In the genomic region with DNA sequence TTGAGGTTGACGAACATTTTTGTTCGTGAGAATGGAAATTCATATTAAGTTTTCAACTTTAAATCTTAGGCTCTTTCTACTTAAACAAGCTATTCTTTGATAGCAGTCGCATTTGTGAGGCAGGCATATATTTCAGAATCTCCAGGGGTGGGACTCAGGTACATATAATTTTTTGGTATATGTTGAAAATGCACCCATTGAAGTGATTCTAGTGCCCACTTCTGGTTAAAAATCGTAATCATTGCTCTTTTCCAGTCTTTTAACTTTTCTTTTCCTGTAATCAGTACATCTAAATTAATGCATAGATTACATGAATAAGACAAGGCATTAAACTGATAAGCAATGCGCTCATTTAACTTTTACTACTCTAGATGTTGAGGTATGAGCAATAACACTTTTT, we compare ENCODE assay signal across 2 cellular contexts.
TF ChIP-seq lines count a peak whose summit lies in the region.

No MANE protein-coding gene starts in this region.

TF ChIP-seq in HepG2, 621 proteins besides CTCF, POLR2A, EP300 and RAD21:
- TF ChIP-seq, protein P1, sequence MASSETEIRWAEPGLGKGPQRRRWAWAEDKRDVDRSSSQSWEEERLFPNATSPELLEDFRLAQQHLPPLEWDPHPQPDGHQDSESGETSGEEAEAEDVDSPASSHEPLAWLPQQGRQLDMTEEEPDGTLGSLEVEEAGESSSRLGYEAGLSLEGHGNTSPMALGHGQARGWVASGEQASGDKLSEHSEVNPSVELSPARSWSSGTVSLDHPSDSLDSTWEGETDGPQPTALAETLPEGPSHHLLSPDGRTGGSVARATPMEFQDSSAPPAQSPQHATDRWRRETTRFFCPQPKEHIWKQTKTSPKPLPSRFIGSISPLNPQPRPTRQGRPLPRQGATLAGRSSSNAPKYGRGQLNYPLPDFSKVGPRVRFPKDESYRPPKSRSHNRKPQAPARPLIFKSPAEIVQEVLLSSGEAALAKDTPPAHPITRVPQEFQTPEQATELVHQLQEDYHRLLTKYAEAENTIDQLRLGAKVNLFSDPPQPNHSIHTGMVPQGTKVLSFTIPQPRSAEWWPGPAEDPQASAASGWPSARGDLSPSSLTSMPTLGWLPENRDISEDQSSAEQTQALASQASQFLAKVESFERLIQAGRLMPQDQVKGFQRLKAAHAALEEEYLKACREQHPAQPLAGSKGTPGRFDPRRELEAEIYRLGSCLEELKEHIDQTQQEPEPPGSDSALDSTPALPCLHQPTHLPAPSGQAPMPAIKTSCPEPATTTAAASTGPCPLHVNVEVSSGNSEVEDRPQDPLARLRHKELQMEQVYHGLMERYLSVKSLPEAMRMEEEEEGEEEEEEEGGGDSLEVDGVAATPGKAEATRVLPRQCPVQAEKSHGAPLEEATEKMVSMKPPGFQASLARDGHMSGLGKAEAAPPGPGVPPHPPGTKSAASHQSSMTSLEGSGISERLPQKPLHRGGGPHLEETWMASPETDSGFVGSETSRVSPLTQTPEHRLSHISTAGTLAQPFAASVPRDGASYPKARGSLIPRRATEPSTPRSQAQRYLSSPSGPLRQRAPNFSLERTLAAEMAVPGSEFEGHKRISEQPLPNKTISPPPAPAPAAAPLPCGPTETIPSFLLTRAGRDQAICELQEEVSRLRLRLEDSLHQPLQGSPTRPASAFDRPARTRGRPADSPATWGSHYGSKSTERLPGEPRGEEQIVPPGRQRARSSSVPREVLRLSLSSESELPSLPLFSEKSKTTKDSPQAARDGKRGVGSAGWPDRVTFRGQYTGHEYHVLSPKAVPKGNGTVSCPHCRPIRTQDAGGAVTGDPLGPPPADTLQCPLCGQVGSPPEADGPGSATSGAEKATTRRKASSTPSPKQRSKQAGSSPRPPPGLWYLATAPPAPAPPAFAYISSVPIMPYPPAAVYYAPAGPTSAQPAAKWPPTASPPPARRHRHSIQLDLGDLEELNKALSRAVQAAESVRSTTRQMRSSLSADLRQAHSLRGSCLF (CRISPR knock-in tag; IDR thresholded peaks at IDR 0.05; ENCODE audit: borderline replicate concordance): no peak
- TF ChIP-seq STAG1 (CRISPR knock-in tag; IDR thresholded peaks at IDR 0.05): peak; percentile 4; the same call in 1 of the 2 replicates

TF ChIP-seq in WTC11, 78 proteins besides CTCF, POLR2A, EP300 and RAD21:
- TF ChIP-seq ZNF416 (CRISPR knock-in tag; IDR thresholded peaks at IDR 0.05) (no peak), KAT7 (CRISPR knock-in tag; IDR thresholded peaks at IDR 0.05; ENCODE audit: borderline replicate concordance) (no peak), OVOL2 (CRISPR knock-in tag; IDR thresholded peaks at IDR 0.05; ENCODE audit: borderline replicate concordance) (no peak), ZNF232 (CRISPR knock-in tag; IDR thresholded peaks at IDR 0.05) (no peak), FOXK1 (CRISPR knock-in tag; IDR thresholded peaks at IDR 0.05) (no peak), SMAD4 (CRISPR knock-in tag; IDR thresholded peaks at IDR 0.05) (no peak)
- TF ChIP-seq, protein P2, sequence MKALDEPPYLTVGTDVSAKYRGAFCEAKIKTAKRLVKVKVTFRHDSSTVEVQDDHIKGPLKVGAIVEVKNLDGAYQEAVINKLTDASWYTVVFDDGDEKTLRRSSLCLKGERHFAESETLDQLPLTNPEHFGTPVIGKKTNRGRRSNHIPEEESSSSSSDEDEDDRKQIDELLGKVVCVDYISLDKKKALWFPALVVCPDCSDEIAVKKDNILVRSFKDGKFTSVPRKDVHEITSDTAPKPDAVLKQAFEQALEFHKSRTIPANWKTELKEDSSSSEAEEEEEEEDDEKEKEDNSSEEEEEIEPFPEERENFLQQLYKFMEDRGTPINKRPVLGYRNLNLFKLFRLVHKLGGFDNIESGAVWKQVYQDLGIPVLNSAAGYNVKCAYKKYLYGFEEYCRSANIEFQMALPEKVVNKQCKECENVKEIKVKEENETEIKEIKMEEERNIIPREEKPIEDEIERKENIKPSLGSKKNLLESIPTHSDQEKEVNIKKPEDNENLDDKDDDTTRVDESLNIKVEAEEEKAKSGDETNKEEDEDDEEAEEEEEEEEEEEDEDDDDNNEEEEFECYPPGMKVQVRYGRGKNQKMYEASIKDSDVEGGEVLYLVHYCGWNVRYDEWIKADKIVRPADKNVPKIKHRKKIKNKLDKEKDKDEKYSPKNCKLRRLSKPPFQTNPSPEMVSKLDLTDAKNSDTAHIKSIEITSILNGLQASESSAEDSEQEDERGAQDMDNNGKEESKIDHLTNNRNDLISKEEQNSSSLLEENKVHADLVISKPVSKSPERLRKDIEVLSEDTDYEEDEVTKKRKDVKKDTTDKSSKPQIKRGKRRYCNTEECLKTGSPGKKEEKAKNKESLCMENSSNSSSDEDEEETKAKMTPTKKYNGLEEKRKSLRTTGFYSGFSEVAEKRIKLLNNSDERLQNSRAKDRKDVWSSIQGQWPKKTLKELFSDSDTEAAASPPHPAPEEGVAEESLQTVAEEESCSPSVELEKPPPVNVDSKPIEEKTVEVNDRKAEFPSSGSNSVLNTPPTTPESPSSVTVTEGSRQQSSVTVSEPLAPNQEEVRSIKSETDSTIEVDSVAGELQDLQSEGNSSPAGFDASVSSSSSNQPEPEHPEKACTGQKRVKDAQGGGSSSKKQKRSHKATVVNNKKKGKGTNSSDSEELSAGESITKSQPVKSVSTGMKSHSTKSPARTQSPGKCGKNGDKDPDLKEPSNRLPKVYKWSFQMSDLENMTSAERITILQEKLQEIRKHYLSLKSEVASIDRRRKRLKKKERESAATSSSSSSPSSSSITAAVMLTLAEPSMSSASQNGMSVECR (CRISPR knock-in tag; IDR thresholded peaks at IDR 0.05; ENCODE audit: borderline replicate concordance): no peak
- TF ChIP-seq, protein P3, sequence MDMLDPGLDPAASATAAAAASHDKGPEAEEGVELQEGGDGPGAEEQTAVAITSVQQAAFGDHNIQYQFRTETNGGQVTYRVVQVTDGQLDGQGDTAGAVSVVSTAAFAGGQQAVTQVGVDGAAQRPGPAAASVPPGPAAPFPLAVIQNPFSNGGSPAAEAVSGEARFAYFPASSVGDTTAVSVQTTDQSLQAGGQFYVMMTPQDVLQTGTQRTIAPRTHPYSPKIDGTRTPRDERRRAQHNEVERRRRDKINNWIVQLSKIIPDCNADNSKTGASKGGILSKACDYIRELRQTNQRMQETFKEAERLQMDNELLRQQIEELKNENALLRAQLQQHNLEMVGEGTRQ (CRISPR knock-in tag; IDR thresholded peaks at IDR 0.05): no peak
- TF ChIP-seq, protein P4, sequence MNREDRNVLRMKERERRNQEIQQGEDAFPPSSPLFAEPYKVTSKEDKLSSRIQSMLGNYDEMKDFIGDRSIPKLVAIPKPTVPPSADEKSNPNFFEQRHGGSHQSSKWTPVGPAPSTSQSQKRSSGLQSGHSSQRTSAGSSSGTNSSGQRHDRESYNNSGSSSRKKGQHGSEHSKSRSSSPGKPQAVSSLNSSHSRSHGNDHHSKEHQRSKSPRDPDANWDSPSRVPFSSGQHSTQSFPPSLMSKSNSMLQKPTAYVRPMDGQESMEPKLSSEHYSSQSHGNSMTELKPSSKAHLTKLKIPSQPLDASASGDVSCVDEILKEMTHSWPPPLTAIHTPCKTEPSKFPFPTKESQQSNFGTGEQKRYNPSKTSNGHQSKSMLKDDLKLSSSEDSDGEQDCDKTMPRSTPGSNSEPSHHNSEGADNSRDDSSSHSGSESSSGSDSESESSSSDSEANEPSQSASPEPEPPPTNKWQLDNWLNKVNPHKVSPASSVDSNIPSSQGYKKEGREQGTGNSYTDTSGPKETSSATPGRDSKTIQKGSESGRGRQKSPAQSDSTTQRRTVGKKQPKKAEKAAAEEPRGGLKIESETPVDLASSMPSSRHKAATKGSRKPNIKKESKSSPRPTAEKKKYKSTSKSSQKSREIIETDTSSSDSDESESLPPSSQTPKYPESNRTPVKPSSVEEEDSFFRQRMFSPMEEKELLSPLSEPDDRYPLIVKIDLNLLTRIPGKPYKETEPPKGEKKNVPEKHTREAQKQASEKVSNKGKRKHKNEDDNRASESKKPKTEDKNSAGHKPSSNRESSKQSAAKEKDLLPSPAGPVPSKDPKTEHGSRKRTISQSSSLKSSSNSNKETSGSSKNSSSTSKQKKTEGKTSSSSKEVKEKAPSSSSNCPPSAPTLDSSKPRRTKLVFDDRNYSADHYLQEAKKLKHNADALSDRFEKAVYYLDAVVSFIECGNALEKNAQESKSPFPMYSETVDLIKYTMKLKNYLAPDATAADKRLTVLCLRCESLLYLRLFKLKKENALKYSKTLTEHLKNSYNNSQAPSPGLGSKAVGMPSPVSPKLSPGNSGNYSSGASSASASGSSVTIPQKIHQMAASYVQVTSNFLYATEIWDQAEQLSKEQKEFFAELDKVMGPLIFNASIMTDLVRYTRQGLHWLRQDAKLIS (CRISPR knock-in tag; IDR thresholded peaks at IDR 0.05; ENCODE audit: borderline replicate concordance): no peak
- TF ChIP-seq, protein P5, sequence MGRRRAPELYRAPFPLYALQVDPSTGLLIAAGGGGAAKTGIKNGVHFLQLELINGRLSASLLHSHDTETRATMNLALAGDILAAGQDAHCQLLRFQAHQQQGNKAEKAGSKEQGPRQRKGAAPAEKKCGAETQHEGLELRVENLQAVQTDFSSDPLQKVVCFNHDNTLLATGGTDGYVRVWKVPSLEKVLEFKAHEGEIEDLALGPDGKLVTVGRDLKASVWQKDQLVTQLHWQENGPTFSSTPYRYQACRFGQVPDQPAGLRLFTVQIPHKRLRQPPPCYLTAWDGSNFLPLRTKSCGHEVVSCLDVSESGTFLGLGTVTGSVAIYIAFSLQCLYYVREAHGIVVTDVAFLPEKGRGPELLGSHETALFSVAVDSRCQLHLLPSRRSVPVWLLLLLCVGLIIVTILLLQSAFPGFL (CRISPR knock-in tag; IDR thresholded peaks at IDR 0.05; ENCODE audit: borderline replicate concordance): no peak
